Comparison of ENCODE assay signal across 18 cellular contexts in genomic region chr21:27519357-27519756, GRCh38.
DNase-seq lines count a peak whose midpoint lies in the region; ATAC-seq and TF ChIP-seq lines count a peak whose summit lies in the region.
"Had no signal": no experiment of that assay in that cellular context is flagged by ENCODE, and none has a peak within 500 bp of the region (broad histone marks: within the 10 kb centered on the region; RNA-seq: fewer than 3 reads in every experiment).

No MANE protein-coding gene starts in this region.

- intact Hi-C loops in sigmoid colon (cut with DNase I): no loop called here

- no peak for TF ChIP-seq POLR2A in sigmoid colon (IDR thresholded peaks at IDR 0.05)

- no peaks in the 10 kb centered on the region for H3K36me3 ChIP-seq in sigmoid colon
- H3K36me3 ChIP-seq: upper lobe of left lung had no signal

- H3K27ac ChIP-seq in sigmoid colon: no peak overlapping the region
- H3K27ac ChIP-seq: psoas muscle, SK-N-MC, upper lobe of left lung had no signal

- DNase-seq in AG20443 (ENCODE audit: low spot score): peak; percentile 31
- DNase-seq in M059J (ENCODE audit: low read depth): peak; percentile 71
- peak; percentile 51 for DNase-seq in brain pericyte (ENCODE audit: low read depth, low spot score)
- peak; percentile 60 for DNase-seq in kidney glomerular epithelial cell (lab: John Stamatoyannopoulos, UW)
- no peak for DNase-seq in sigmoid colon
- DNase-seq in stimulated activated CD4-positive, alpha-beta T cell treated with anti-CD3 and anti-CD28 coated beads, Interleukin-2, amount 100 ng/mL, for 24 hours: no peak
- no peak for DNase-seq in central memory CD4-positive, alpha-beta T cell
- DNase-seq: activated B cell treated with CpG ODN at 0.5 μM for 24 hours; C1 segment of cervical spinal cord; dermis blood vessel endothelial cell; glutamatergic neuron; GOT3; NCI-H2081 treated with DMSO at 0.1 percent for 48 hours; psoas muscle; stimulated activated CD4-positive, alpha-beta T cell treated with anti-CD3 and anti-CD28 coated beads, Interleukin-2, amount 100 ng/mL, for 48 hours; upper lobe of left lung had no signal

- H3K9me3 ChIP-seq in sigmoid colon: peaks cover 0 to 5% (median 0%) of the 10 kb centered on the region in 4 donors

- no peak for TF ChIP-seq CTCF in sigmoid colon (IDR thresholded peaks at IDR 0.05)

- no peak for TF ChIP-seq EP300 in sigmoid colon (IDR thresholded peaks at IDR 0.05)

- H3K4me3 ChIP-seq in sigmoid colon: no peak overlapping the region
- H3K4me3 ChIP-seq: psoas muscle, SK-N-MC, upper lobe of left lung had no signal

- no peaks in the 10 kb centered on the region for H3K4me1 ChIP-seq in sigmoid colon
- H3K4me1 ChIP-seq: psoas muscle, upper lobe of left lung had no signal

- no peaks in the 10 kb centered on the region for H3K27me3 ChIP-seq in sigmoid colon
- H3K27me3 ChIP-seq: upper lobe of left lung had no signal

- ATAC-seq in GM21360 (IDR thresholded peaks at IDR 0.05; ENCODE audit: unreplicated experiment): no peak
- ATAC-seq: psoas muscle had no signal

Comparison
In these comparisons a context has a peak if more than half of its experiments do, and no peak if none do; other contexts are left out.
1. DNase-seq: peak in AG20443 (single experiment), M059J (single experiment), brain pericyte (single experiment) and kidney glomerular epithelial cell (single experiment); none in sigmoid colon (single experiment), stimulated activated CD4-positive, alpha-beta T cell treated with anti-CD3 and anti-CD28 coated beads, Interleukin-2, amount 100 ng/mL, for 24 hours (0 of 2) and central memory CD4-positive, alpha-beta T cell (single experiment).